14 cellular contexts compared by ENCODE assay signal in the genomic region with DNA sequence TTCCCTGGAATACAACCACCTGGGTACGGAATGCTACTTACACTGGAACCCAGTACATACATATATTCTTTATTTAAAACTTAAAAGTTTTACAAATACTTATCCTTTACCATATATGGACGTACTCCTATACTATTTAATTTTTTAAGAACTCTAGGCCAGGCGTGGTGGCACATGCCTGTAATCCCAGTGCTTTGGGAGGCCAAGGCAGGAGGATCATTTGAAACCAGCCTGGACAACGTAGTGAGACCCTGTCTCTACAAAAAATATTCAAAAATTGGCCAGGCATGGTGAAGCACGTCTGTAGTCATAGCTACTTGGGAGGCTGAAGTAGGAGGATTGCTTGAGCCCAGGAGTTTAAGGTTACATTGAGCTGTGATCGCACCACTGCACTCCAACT. TPM values are rescaled to one million over a fixed set of nuclear protein-coding genes. Genes with fewer than 3 reads are reported as not detected.
DNase-seq lines count a peak whose midpoint lies in the region; ATAC-seq and TF ChIP-seq lines count a peak whose summit lies in the region.
"Had no signal": no experiment of that assay in that cellular context is flagged by ENCODE, and none has a peak within 500 bp of the region (broad histone marks: within the 10 kb centered on the region; RNA-seq: fewer than 3 reads in every experiment).

No MANE protein-coding gene starts in this region.

- H3K4me1 Mint-ChIP-seq in CD4-positive, CD25-positive, alpha-beta regulatory T cell, result peaks cover 13 to 41% (median 31%) of the 10 kb centered on the region in 4 donors
- peaks cover 20% of the 10 kb centered on the region for H3K4me1 Mint-ChIP-seq in activated T-helper 2 cell treated with anti-CD3 and anti-CD28 coated beads, Interferon-gamma antibody, Interleukin-2, Interleukin-4, amounts not matched to agents 10 μg/mL and 5 μg/mL and 100 μg/mL, durations not matched to agents 14 hours and 24 hours and 36 hours (ENCODE audit: low read depth)
- H3K4me1 Mint-ChIP-seq in natural killer cell, result peaks cover 14 to 26% of the 10 kb centered on the region in 2 donors
- peaks cover 20% of the 10 kb centered on the region for H3K4me1 Mint-ChIP-seq in CD14-positive monocyte

- no peak overlapping the region for H3K27ac ChIP-seq in CD4-positive, CD25-positive, alpha-beta regulatory T cell (ENCODE audit: insufficient read depth, low read length, poor library complexity, severe bottlenecking)
- H3K27ac ChIP-seq in HEK293 (ENCODE audit: extremely low read depth, low read depth, low read length), result no peak overlapping the region
- no peak overlapping the region for H3K27ac ChIP-seq in sigmoid colon

- peaks cover 17% of the 10 kb centered on the region for H3K36me3 Mint-ChIP-seq in CD4-positive, CD25-positive, alpha-beta regulatory T cell
- peaks cover 22% of the 10 kb centered on the region for H3K36me3 Mint-ChIP-seq in activated T-helper 2 cell treated with anti-CD3 and anti-CD28 coated beads, Interferon-gamma antibody, Interleukin-2, Interleukin-4, amounts not matched to agents 10 μg/mL and 5 μg/mL and 100 μg/mL, durations not matched to agents 14 hours and 24 hours and 36 hours (ENCODE audit: low read depth)
- H3K36me3 Mint-ChIP-seq in natural killer cell, result peaks cover 6% of the 10 kb centered on the region
- H3K36me3 Mint-ChIP-seq in CD14-positive monocyte, result peaks cover 34 to 35% of the 10 kb centered on the region in 2 donors

- H3K4me3 ChIP-seq in CD4-positive, CD25-positive, alpha-beta regulatory T cell (ENCODE audit: low read depth, low read length), result no peak overlapping the region
- H3K4me3 ChIP-seq in HEK293 (ENCODE audit: low read depth, low read length) (no peak overlapping the region), sigmoid colon (no peak overlapping the region)

- H3K36me3 ChIP-seq in CD4-positive, CD25-positive, alpha-beta regulatory T cell (ENCODE audit: control insufficient read depth, insufficient read depth, low read length), result peaks cover 26% of the 10 kb centered on the region
- H3K36me3 ChIP-seq in HEK293 (ENCODE audit: control insufficient read depth in 2 of 2, insufficient read depth in 1 of 2, low read length in 2 of 2), result peaks cover 23 to 40% of the 10 kb centered on the region in 2 experiments
- peaks cover 4 to 35% (median 20%) of the 10 kb centered on the region in 4 donors for H3K36me3 ChIP-seq in sigmoid colon

- no peaks in the 10 kb centered on the region for H3K9me3 Mint-ChIP-seq in CD4-positive, CD25-positive, alpha-beta regulatory T cell
- H3K9me3 Mint-ChIP-seq in activated T-helper 2 cell treated with anti-CD3 and anti-CD28 coated beads, Interferon-gamma antibody, Interleukin-2, Interleukin-4, amounts not matched to agents 10 μg/mL and 5 μg/mL and 100 μg/mL, durations not matched to agents 14 hours and 24 hours and 36 hours, result no peaks in the 10 kb centered on the region
- no peaks in the 10 kb centered on the region for H3K9me3 Mint-ChIP-seq in natural killer cell
- no peaks in the 10 kb centered on the region for H3K9me3 Mint-ChIP-seq in CD14-positive monocyte
- H3K9me3 Mint-ChIP-seq: effector memory CD8-positive, alpha-beta T cell had no signal

- TF ChIP-seq CTCF in HEK293 (tag by site-specific recombination; IDR thresholded peaks at IDR 0.05), result no peak
- TF ChIP-seq CTCF in natural killer cell (IDR thresholded peaks at IDR 0.05), result no peak
- no peak for TF ChIP-seq CTCF in sigmoid colon (IDR thresholded peaks at IDR 0.05)
- TF ChIP-seq CTCF in CD14-positive monocyte (IDR thresholded peaks at IDR 0.05), result no peak

- peak overlapping the region in 3 of 4 donors; percentile 50 to 98 (median 57) for H3K4me3 Mint-ChIP-seq in CD4-positive, CD25-positive, alpha-beta regulatory T cell
- H3K4me3 Mint-ChIP-seq in activated T-helper 2 cell treated with anti-CD3 and anti-CD28 coated beads, Interferon-gamma antibody, Interleukin-2, Interleukin-4, amounts not matched to agents 10 μg/mL and 5 μg/mL and 100 μg/mL, durations not matched to agents 14 hours and 24 hours and 36 hours (ENCODE audit: low read depth), result peak overlapping the region; percentile 92
- H3K4me3 Mint-ChIP-seq in natural killer cell (peak overlapping the region; percentile 92), CD14-positive monocyte (no peak overlapping the region)

- H3K4me1 ChIP-seq in CD4-positive, CD25-positive, alpha-beta regulatory T cell (ENCODE audit: control insufficient read depth, insufficient read depth, low read length, poor library complexity, severe bottlenecking), result peaks cover 25% of the 10 kb centered on the region
- H3K4me1 ChIP-seq in HEK293 (ENCODE audit: control insufficient read depth, insufficient read depth, low read length) (no peaks in the 10 kb centered on the region), sigmoid colon (peaks cover 0 to 29% (median 21%) of the 10 kb centered on the region in 4 donors)

- DNase-seq in CD4-positive, CD25-positive, alpha-beta regulatory T cell, result no peak
- no peak for DNase-seq in activated T-helper 2 cell treated with anti-CD3 and anti-CD28 coated beads, Interferon-gamma antibody, Interleukin-2, Interleukin-4, amounts not matched to agents 10 μg/mL and 5 μg/mL and 100 μg/mL, durations not matched to agents 14 hours and 24 hours and 36 hours (ENCODE audit: low spot score)
- DNase-seq in natural killer cell (no peak), sigmoid colon (no peak), CD14-positive monocyte (ENCODE audit: low spot score) (no peak)
- DNase-seq in activated CD8-positive, alpha-beta memory T cell treated with anti-CD3 and anti-CD28 coated beads, Interleukin-2, amount 50 U/mL, for 48 hours, result no peak
- DNase-seq: activated CD4-positive, alpha-beta T cell treated with anti-CD3 and anti-CD28 coated beads, Interleukin-2, amount 50 U/mL, for 48 hours; Calu3; effector memory CD8-positive, alpha-beta T cell; left colon; NCI-H1694 had no signal

- no peak for TF ChIP-seq POLR2A in sigmoid colon (IDR thresholded peaks at IDR 0.05)

- intact Hi-C loops in activated T-helper 2 cell treated with anti-CD3 and anti-CD28 coated beads, Interferon-gamma antibody, Interleukin-2, Interleukin-4, amounts not matched to agents 10 μg/mL and 5 μg/mL and 100 μg/mL, durations not matched to agents 14 hours and 24 hours and 36 hours (cut with micrococcal nuclease), result loop anchor here (2.0 to 5.0 kb wide), 2 partner anchors 116 to 135 kb away; a partner anchor contains a TSS
- intact Hi-C loops in natural killer cell (cut with micrococcal nuclease), result no loop called here
- intact Hi-C loops in sigmoid colon (cut with DNase I), result no loop called here
- intact Hi-C loops in CD14-positive monocyte (cut with micrococcal nuclease), result loop anchor here in 1 of 2 donors (10.0 kb wide), 1 partner anchor 113 kb away; a partner anchor contains a TSS

- H3K27me3 Mint-ChIP-seq in CD4-positive, CD25-positive, alpha-beta regulatory T cell, result peaks cover 4% of the 10 kb centered on the region
- no peaks in the 10 kb centered on the region for H3K27me3 Mint-ChIP-seq in activated T-helper 2 cell treated with anti-CD3 and anti-CD28 coated beads, Interferon-gamma antibody, Interleukin-2, Interleukin-4, amounts not matched to agents 10 μg/mL and 5 μg/mL and 100 μg/mL, durations not matched to agents 14 hours and 24 hours and 36 hours (ENCODE audit: low read depth)
- H3K27me3 Mint-ChIP-seq in natural killer cell (ENCODE audit: low read depth in 2 of 2) (no peaks in the 10 kb centered on the region), CD14-positive monocyte (ENCODE audit: low read depth in 3 of 3) (no peaks in the 10 kb centered on the region)
- H3K27me3 Mint-ChIP-seq: effector memory CD8-positive, alpha-beta T cell had no signal

- POLR2A ChIA-PET in HEK293 (lab: Yijun Ruan, JAX), result no interaction called here

- ATAC-seq in CD4-positive, CD25-positive, alpha-beta regulatory T cell (ENCODE audit: low read depth in 2 of 2), result no peak
- no peak for ATAC-seq in natural killer cell
- no peak for ATAC-seq in HG03139 (IDR thresholded peaks at IDR 0.05; ENCODE audit: unreplicated experiment)
- ATAC-seq: effector memory CD8-positive, alpha-beta T cell; left colon had no signal

- peak overlapping the region in 1 of 3 donors; percentile 94 for H3K27ac Mint-ChIP-seq in CD4-positive, CD25-positive, alpha-beta regulatory T cell
- no peak overlapping the region for H3K27ac Mint-ChIP-seq in activated T-helper 2 cell treated with anti-CD3 and anti-CD28 coated beads, Interferon-gamma antibody, Interleukin-2, Interleukin-4, amounts not matched to agents 10 μg/mL and 5 μg/mL and 100 μg/mL, durations not matched to agents 14 hours and 24 hours and 36 hours
- H3K27ac Mint-ChIP-seq in natural killer cell, result peak overlapping the region in 1 of 2 donors; percentile 2
- H3K27ac Mint-ChIP-seq in CD14-positive monocyte, result no peak overlapping the region

- TF ChIP-seq EP300 in sigmoid colon (IDR thresholded peaks at IDR 0.05), result no peak

- no peaks in the 10 kb centered on the region for H3K9me3 ChIP-seq in CD4-positive, CD25-positive, alpha-beta regulatory T cell (ENCODE audit: control insufficient read depth in 2 of 2, low read length in 2 of 2)
- no peaks in the 10 kb centered on the region for H3K9me3 ChIP-seq in HEK293 (ENCODE audit: control insufficient read depth, insufficient read depth, low read depth, low read length)
- H3K9me3 ChIP-seq in sigmoid colon, result no peaks in the 10 kb centered on the region

- WGBS in sigmoid colon, 2 donors, result 92 to 93% methylated on average over 6 of the region's 6 CpGs

- H3K27me3 ChIP-seq in CD4-positive, CD25-positive, alpha-beta regulatory T cell (ENCODE audit: control insufficient read depth, insufficient read depth, low read length), result no peaks in the 10 kb centered on the region
- no peaks in the 10 kb centered on the region for H3K27me3 ChIP-seq in sigmoid colon

- CTCF ChIA-PET in HEK293 (lab: Yijun Ruan, JAX), result interaction anchor here (1.3 to 2.4 kb wide), 2 partner anchors 40 to 46 kb away, joined by 4 to 7 read pairs; no protein-coding TSS in a partner anchor

RNA-seq across cellular contexts. Expression of a gene that starts 2.0 kb away (rescaled TPM):
- total RNA-seq in CD4-positive, CD25-positive, alpha-beta regulatory T cell, result 28.3 TPM
- 1 to 10 TPM; 2.0 to 8.1 (median 6.6) TPM for polyA plus RNA-seq in CD4-positive, CD25-positive, alpha-beta regulatory T cell
- total RNA-seq in activated T-helper 2 cell treated with anti-CD3 and anti-CD28 coated beads, Interferon-gamma antibody, Interleukin-2, Interleukin-4, amounts not matched to agents 10 μg/mL and 5 μg/mL and 100 μg/mL, durations not matched to agents 14 hours and 24 hours and 36 hours, result 66.7 and 67.7 TPM in 2 replicates
- total RNA-seq in natural killer cell, result 10 to 100 TPM; 32.5 to 48.7 (median 48.5) TPM
- 10 to 100 TPM; 12.1 to 36.3 (median 17.4) TPM for total RNA-seq in sigmoid colon
- 10 to 100 TPM in 1 of 3 donors, 1 to 10 TPM in 2; 6.6 to 16.7 (median 8.6) TPM for polyA plus RNA-seq in sigmoid colon
- polyA plus RNA-seq in CD14-positive monocyte, result 1 to 10 TPM; 4.0 to 4.9 TPM

RNA-seq across cellular contexts. Expression of a gene that starts 19.8 kb away (rescaled TPM):
- total RNA-seq in CD4-positive, CD25-positive, alpha-beta regulatory T cell, result 0.42 TPM
- under 1 TPM in 1 of 4 donors, not detected in 3; 0.06 TPM for polyA plus RNA-seq in CD4-positive, CD25-positive, alpha-beta regulatory T cell
- 0.39 and 0.55 TPM in 2 replicates for total RNA-seq in activated T-helper 2 cell treated with anti-CD3 and anti-CD28 coated beads, Interferon-gamma antibody, Interleukin-2, Interleukin-4, amounts not matched to agents 10 μg/mL and 5 μg/mL and 100 μg/mL, durations not matched to agents 14 hours and 24 hours and 36 hours
- total RNA-seq in natural killer cell, result under 1 TPM in 1 of 3 donors, not detected in 2; 0.42 TPM
- total RNA-seq in sigmoid colon, result 1 to 10 TPM in 1 of 4 donors, under 1 TPM in 3; 0.27 to 1.1 (median 0.83) TPM
- polyA plus RNA-seq in sigmoid colon, result under 1 TPM in 1 of 3 donors, not detected in 2; 0.96 TPM
- not detected for polyA plus RNA-seq in CD14-positive monocyte
- total RNA-seq: Calu3, HT-29 had no signal

Comparison
In these comparisons a context has a peak if more than half of its experiments do, and no peak if none do; other contexts are left out.
1. H3K4me3 Mint-ChIP-seq: peak in CD4-positive, CD25-positive, alpha-beta regulatory T cell (3 of 4), activated T-helper 2 cell treated with anti-CD3 and anti-CD28 coated beads, Interferon-gamma antibody, Interleukin-2, Interleukin-4, amounts not matched to agents 10 μg/mL and 5 μg/mL and 100 μg/mL, durations not matched to agents 14 hours and 24 hours and 36 hours (single experiment) and natural killer cell (single experiment); none in CD14-positive monocyte (0 of 2).